17 cellular contexts compared by ENCODE assay signal in genomic region chr5:143110591-143110990, GRCh38.
DNase-seq lines count a peak whose midpoint lies in the region; ATAC-seq and TF ChIP-seq lines count a peak whose summit lies in the region.
"Had no signal": no experiment of that assay in that cellular context is flagged by ENCODE, and none has a peak within 500 bp of the region (broad histone marks: within the 10 kb centered on the region; RNA-seq: fewer than 3 reads in every experiment).

No MANE protein-coding gene starts in this region.

- H3K4me1 ChIP-seq in HUES6 (ENCODE audit: control insufficient read depth, insufficient read depth, low read length), result peaks cover 23% of the 10 kb centered on the region
- peaks cover 4 to 20% (median 8%) of the 10 kb centered on the region in 3 donors for H3K4me1 ChIP-seq in esophagus squamous epithelium
- H3K4me1 ChIP-seq: uterus had no signal

- intact Hi-C loops in esophagus squamous epithelium (cut with DNase I), result no loop called here

- H3K4me3 ChIP-seq in HUES6 (ENCODE audit: low read depth, low read length) (0 out of 2 replicates have a peak overlapping the region, but pooled peaks have one; percentile 9), choroid plexus epithelial cell (ENCODE audit: low read depth, low read length) (no peak overlapping the region), esophagus squamous epithelium (no peak overlapping the region)
- H3K4me3 ChIP-seq: ascending aorta, esophagus muscularis mucosa, uterus had no signal

- no peaks in the 10 kb centered on the region for H3K9me3 ChIP-seq in HUES6 (ENCODE audit: control insufficient read depth, insufficient read depth, low read depth, low read length)
- H3K9me3 ChIP-seq in esophagus squamous epithelium, result no peaks in the 10 kb centered on the region
- H3K9me3 ChIP-seq: ascending aorta, esophagus muscularis mucosa, uterus had no signal

- 8 to 17% methylated on average over 1 of the region's 1 CpG for WGBS in esophagus squamous epithelium, 2 donors

- ATAC-seq in HG03571 (IDR thresholded peaks at IDR 0.05; ENCODE audit: unreplicated experiment), result no peak
- ATAC-seq: activated CD4-positive, CD25-positive, alpha-beta regulatory T cell treated with anti-CD3 and anti-CD28 coated beads, Interleukin-2, amount 50 U/mL, for 24 hours had no signal

- H3K27ac ChIP-seq in HUES6 (ENCODE audit: low read depth, low read length), result 0 out of 2 replicates have a peak overlapping the region, but pooled peaks have one; percentile 7
- no peak overlapping the region for H3K27ac ChIP-seq in esophagus squamous epithelium
- H3K27ac ChIP-seq: ascending aorta, uterus had no signal

- H3K27me3 ChIP-seq in HUES6 (ENCODE audit: control insufficient read depth, insufficient read depth, low read length) (no peaks in the 10 kb centered on the region), esophagus squamous epithelium (no peaks in the 10 kb centered on the region)
- H3K27me3 ChIP-seq: ascending aorta, esophagus muscularis mucosa, uterus had no signal

- TF ChIP-seq POLR2A in esophagus squamous epithelium (IDR thresholded peaks at IDR 0.05), result no peak

- TF ChIP-seq CTCF in choroid plexus epithelial cell (conservative IDR thresholded peaks at IDR 0.05; ENCODE audit: low read depth, low read length), result no peak
- TF ChIP-seq CTCF in esophagus squamous epithelium (IDR thresholded peaks at IDR 0.05), result no peak

- H3K9ac ChIP-seq in HUES6 (ENCODE audit: low read length), result no peak overlapping the region

- DNase-seq in Ammon's horn (ENCODE audit: low spot score) (peak; percentile 22), choroid plexus epithelial cell (ENCODE audit: low read depth) (peak; percentile 17), middle frontal gyrus (ENCODE audit: extremely low spot score, low spot score) (peak; percentile 23), esophagus squamous epithelium (lab: John Stamatoyannopoulos, UW) (no peak), HuH-7.5 (ENCODE audit: low spot score) (no peak), NCI-H128 (lab: John Stamatoyannopoulos, UW; ENCODE audit: unreplicated experiment) (no peak)
- DNase-seq: activated gamma-delta T cell; NCI-H1694; NCI-H345; NK-92 treated with Interleukin-12 subunit alpha and Interleukin-12 subunit beta, amount 100 ng/mL, for 24 hours; stimulated activated naive CD4-positive, alpha-beta T cell; uterus had no signal

- H3K36me3 ChIP-seq in HUES6 (ENCODE audit: control insufficient read depth, insufficient read depth, low read length) (no peaks in the 10 kb centered on the region), esophagus squamous epithelium (no peaks in the 10 kb centered on the region)
- H3K36me3 ChIP-seq: ascending aorta, esophagus muscularis mucosa had no signal

Comparison
In these comparisons a context has a peak if more than half of its experiments do, and no peak if none do; other contexts are left out.
1. DNase-seq: peak in Ammon's horn (single experiment), choroid plexus epithelial cell (single experiment) and middle frontal gyrus (single experiment); none in esophagus squamous epithelium (single experiment), HuH-7.5 (single experiment) and NCI-H128 (single experiment).